In genomic region chr18:24799720-24800119, GRCh38 we compare ENCODE assay signal across 15 cellular contexts.
A peak's percentile ranks its signal among the peaks of the same experiment; 100 is the strongest.
DNase-seq lines count a peak whose midpoint lies in the region; ATAC-seq and TF ChIP-seq lines count a peak whose summit lies in the region.
"Had no signal": no experiment of that assay in that cellular context is flagged by ENCODE, and none has a peak within 500 bp of the region (broad histone marks: within the 10 kb centered on the region; RNA-seq: fewer than 3 reads in every experiment).

No MANE protein-coding gene starts in this region.

- TF ChIP-seq POLR2A in esophagus squamous epithelium (IDR thresholded peaks at IDR 0.05) (no peak), testis (IDR thresholded peaks at IDR 0.05) (no peak)

- CTCF ChIA-PET in Calu3 (lab: Charles Lee), result no interaction called here

- DNase-seq in Calu3 (peak; percentile 12), LNCaP clone FGC (ENCODE audit: low read depth) (peak; percentile 84), esophagus squamous epithelium (lab: John Stamatoyannopoulos, UW) (no peak), testis (no peak), dedifferentiated amniotic fluid mesenchymal stem cell (ENCODE audit: extremely low spot score) (no peak)
- DNase-seq: DMS153, H7, Karpas-422, NCI-H1105 treated with DMSO at 0.1 percent for 48 hours, NCI-H187 treated with DMSO at 0.1 percent for 48 hours, NCI-H748 treated with DMSO at 0.1 percent for 48 hours had no signal

- H3K27me3 Mint-ChIP-seq in Calu3 (ENCODE audit: unreplicated experiment), result no peaks in the 10 kb centered on the region

- BruUV-seq in Calu3 (replicated peaks; lab: Mats Ljungman, UMichigan), result no TSS peak

- H3K4me3 ChIP-seq in LNCaP clone FGC (ENCODE audit: low read depth, low read length) (0 out of 2 replicates have a peak overlapping the region, but pooled peaks have one; percentile 11), esophagus squamous epithelium (no peak overlapping the region), neuron (ENCODE audit: low read length) (no peak overlapping the region), testis (no peak overlapping the region)
- H3K4me3 ChIP-seq: SJSA1 had no signal

- no peaks in the 10 kb centered on the region for H3K36me3 ChIP-seq in esophagus squamous epithelium
- no peaks in the 10 kb centered on the region for H3K36me3 ChIP-seq in neuron (ENCODE audit: insufficient read depth, low read length)
- no peaks in the 10 kb centered on the region for H3K36me3 ChIP-seq in testis (ENCODE audit: low read depth, missing control alignments)
- H3K36me3 ChIP-seq: SJSA1 had no signal

- 35 to 50% methylated on average over 4 of the region's 4 CpGs for WGBS in esophagus squamous epithelium, 2 donors
- WGBS in testis, 2 donors, result 77 to 84% methylated on average over 4 of the region's 4 CpGs

- no peak for ATAC-seq in HG02623 (IDR thresholded peaks at IDR 0.05; ENCODE audit: unreplicated experiment)

- H3K27ac Mint-ChIP-seq in Calu3 (ENCODE audit: unreplicated experiment), result peak overlapping the region; percentile 48
- H3K27ac Mint-ChIP-seq: CD14-positive monocyte had no signal

- H2AFZ ChIP-seq in neuron (ENCODE audit: low read depth, low read length), result peak overlapping the region; percentile 17

- no peak overlapping the region for H3K4me3 Mint-ChIP-seq in Calu3 (ENCODE audit: low read depth, unreplicated experiment)
- H3K4me3 Mint-ChIP-seq: CD14-positive monocyte had no signal

- H3K27ac ChIP-seq in esophagus squamous epithelium (peak overlapping the region in 3 of 4 donors; percentile 14 to 77 (median 70)), testis (no peak overlapping the region)
- H3K27ac ChIP-seq: SJSA1 had no signal

- H3K27me3 ChIP-seq in esophagus squamous epithelium (no peaks in the 10 kb centered on the region), neuron (ENCODE audit: insufficient read depth, low read length) (no peaks in the 10 kb centered on the region), testis (no peaks in the 10 kb centered on the region)
- H3K27me3 ChIP-seq: SJSA1 had no signal

- TF ChIP-seq CTCF in Calu3 (IDR thresholded peaks at IDR 0.05; ENCODE audit: unreplicated experiment), result no peak
- TF ChIP-seq CTCF in LNCaP clone FGC (IDR thresholded peaks at IDR 0.05; ENCODE audit: control insufficient read depth, extremely low read depth, insufficient read depth), result no peak
- TF ChIP-seq CTCF in esophagus squamous epithelium (IDR thresholded peaks at IDR 0.05), result no peak
- TF ChIP-seq CTCF in testis (IDR thresholded peaks at IDR 0.05), result no peak

- intact Hi-C loops in Calu3 (cut with micrococcal nuclease; ENCODE audit: unreplicated experiment) (no loop called here), esophagus squamous epithelium (cut with DNase I) (no loop called here), testis (cut with DNase I; ENCODE audit: low total_unique reads) (no loop called here)

- H3K4me1 Mint-ChIP-seq in Calu3 (ENCODE audit: low read depth, unreplicated experiment), result peaks cover 12% of the 10 kb centered on the region
- H3K4me1 Mint-ChIP-seq: CD14-positive monocyte had no signal

- peaks cover 0 to 24% (median 0%) of the 10 kb centered on the region in 3 donors for H3K4me1 ChIP-seq in esophagus squamous epithelium
- peaks cover 10% of the 10 kb centered on the region for H3K4me1 ChIP-seq in neuron (ENCODE audit: insufficient read depth, low read length)
- no peaks in the 10 kb centered on the region for H3K4me1 ChIP-seq in testis
- H3K4me1 ChIP-seq: SJSA1 had no signal

- peaks cover 5% of the 10 kb centered on the region for H3K36me3 Mint-ChIP-seq in Calu3 (ENCODE audit: insufficient read depth, unreplicated experiment)
- H3K36me3 Mint-ChIP-seq: CD14-positive monocyte had no signal

- no peaks in the 10 kb centered on the region for H3K9me3 Mint-ChIP-seq in Calu3 (ENCODE audit: low read depth, unreplicated experiment)

- H3K9me3 ChIP-seq in esophagus squamous epithelium (no peaks in the 10 kb centered on the region), neuron (ENCODE audit: low read length) (peaks cover 3% of the 10 kb centered on the region), testis (no peaks in the 10 kb centered on the region)
- H3K9me3 ChIP-seq: SJSA1 had no signal

Comparison
In these comparisons a context has a peak if more than half of its experiments do, and no peak if none do; other contexts are left out.
1. DNase-seq: peak in Calu3 (single experiment) and LNCaP clone FGC (single experiment); none in esophagus squamous epithelium (single experiment), testis (single experiment) and dedifferentiated amniotic fluid mesenchymal stem cell (single experiment).
2. H3K27ac ChIP-seq: peak in esophagus squamous epithelium (3 of 4); none in testis (0 of 2).